Comparison of ENCODE assay signal across 12 cellular contexts in the genomic region with DNA sequence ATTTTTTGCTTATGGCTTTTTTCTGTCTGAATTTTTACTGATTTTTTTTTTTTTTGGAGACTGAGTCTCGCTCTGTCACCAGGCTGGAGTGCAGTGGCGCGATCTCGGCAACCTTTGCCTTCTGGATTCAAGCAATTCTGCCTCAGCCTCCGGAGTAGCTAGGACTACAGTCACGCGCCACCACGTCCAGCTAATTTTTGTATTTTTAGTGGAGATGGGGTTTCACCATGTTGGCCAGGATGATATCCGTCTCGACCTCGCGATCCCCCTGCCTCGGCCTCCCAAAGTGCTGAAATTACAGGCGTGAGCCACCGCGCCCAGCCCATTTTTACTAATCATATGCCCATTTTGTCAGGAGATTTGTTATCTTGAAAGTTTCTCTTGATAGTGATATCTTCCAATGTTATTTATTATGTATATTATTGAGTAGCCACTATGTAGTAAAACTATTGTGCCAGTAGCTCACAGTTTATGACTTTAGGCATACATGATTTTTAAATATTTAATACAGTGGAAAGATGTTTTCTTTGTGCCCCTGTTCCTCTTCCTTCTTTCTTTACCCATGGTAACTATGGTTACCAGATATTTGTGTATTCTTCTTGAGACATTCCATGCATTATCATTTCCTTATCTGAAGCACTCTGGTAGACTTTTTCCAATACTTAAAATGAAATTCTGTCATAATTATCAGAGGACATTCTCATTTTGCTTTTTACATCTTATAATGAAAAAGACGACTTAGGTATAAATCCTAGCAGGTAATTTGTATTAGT. TPM values are rescaled to one million over a fixed set of nuclear protein-coding genes. Genes with fewer than 3 reads are reported as not detected.
A peak's percentile ranks its signal among the peaks of the same experiment; 100 is the strongest.
DNase-seq lines count a peak whose midpoint lies in the region; ATAC-seq and TF ChIP-seq lines count a peak whose summit lies in the region.
"Had no signal": no experiment of that assay in that cellular context is flagged by ENCODE, and none has a peak within 500 bp of the region (broad histone marks: within the 10 kb centered on the region; RNA-seq: fewer than 3 reads in every experiment).

No MANE protein-coding gene starts in this region.

- H3K79me2 ChIP-seq in H9 (ENCODE audit: insufficient read depth, low read length) (peaks cover 3% of the 10 kb centered on the region; the same call in 1 of the 2 replicates), hepatocyte (peaks cover 59% of the 10 kb centered on the region)

- no peak overlapping the region for H4K91ac ChIP-seq in H9 (ENCODE audit: insufficient read length, low read depth, low read length)

- H3K36me3 ChIP-seq in BLaER1 (peaks cover 39% of the 10 kb centered on the region), hepatocyte (replicated peaks; ENCODE audit: insufficient read depth, low read depth) (no peaks in the 10 kb centered on the region)

- no peak overlapping the region for H2BK120ac ChIP-seq in H9 (ENCODE audit: low read depth, low read length, poor library complexity, severe bottlenecking)

- peaks cover 27% of the 10 kb centered on the region for H3K4me1 ChIP-seq in BLaER1
- H3K4me1 ChIP-seq in H9 (ENCODE audit: insufficient read depth, low read length) = no peaks in the 10 kb centered on the region; the same call in 1 of the 2 replicates
- peaks cover 9% of the 10 kb centered on the region for H3K4me1 ChIP-seq in hepatocyte (ENCODE audit: insufficient read depth)

- peaks cover 4% of the 10 kb centered on the region for H3K23me2 ChIP-seq in H9 (ENCODE audit: insufficient read length, low read depth, low read length, poor library complexity, severe bottlenecking)

- H3T11ph ChIP-seq in H9 (ENCODE audit: low read length) = no peak overlapping the region

- H2BK20ac ChIP-seq in H9 (ENCODE audit: low read depth, low read length, poor library complexity, severe bottlenecking) = no peak overlapping the region

- no peak overlapping the region for H3K18ac ChIP-seq in H9 (ENCODE audit: insufficient read length, low read depth, low read length)

- H4K5ac ChIP-seq in H9 (ENCODE audit: insufficient read length, low read depth, low read length) = no peak overlapping the region

- no peak for DNase-seq in H9
- DNase-seq in hepatocyte (ENCODE audit: low spot score) = no peak
- no peak for DNase-seq in HK-2 (ENCODE audit: unreplicated experiment)
- no peak for DNase-seq in germinal center (ENCODE audit: low spot score)
- DNase-seq: GOT3; left ventricle myocardium inferior; NCI-H2171 treated with DMSO at 0.1 percent for 48 hours; stimulated activated naive CD4-positive, alpha-beta T cell had no signal

- H4K8ac ChIP-seq in H9 (replicated peaks; ENCODE audit: insufficient read length, low read depth, low read length) = no peak overlapping the region

- WGBS in H9 (ENCODE audit: extremely low coverage, insufficient read length, low lambda C conversion rate) = no CpG with 5 or more reads among the region's 17 CpGs
- 95% methylated on average over 17 of the region's 17 CpGs for WGBS in hepatocyte (ENCODE audit: low lambda C conversion rate, missing lambda C conversion rate)

- no peak overlapping the region for H2BK12ac ChIP-seq in H9 (ENCODE audit: insufficient read length, low read depth, low read length)

- H3K56ac ChIP-seq in H9 (ENCODE audit: insufficient read length, low read depth, low read length) = no peak overlapping the region

- H3K9ac ChIP-seq in BLaER1 (peak overlapping the region; percentile 90), H9 (ENCODE audit: extremely low read depth, insufficient read length, low read length) (no peak overlapping the region)

- H4K20me1 ChIP-seq in BLaER1 = peaks cover 38% of the 10 kb centered on the region
- no peaks in the 10 kb centered on the region for H4K20me1 ChIP-seq in H9 (ENCODE audit: control insufficient read depth, insufficient read depth, insufficient read length)
- H4K20me1 ChIP-seq in hepatocyte (ENCODE audit: insufficient read depth, poor library complexity, severe bottlenecking) = no peaks in the 10 kb centered on the region

- no peak overlapping the region for H2AK5ac ChIP-seq in H9 (ENCODE audit: insufficient read length, low read length)

- no peak overlapping the region for H3K23ac ChIP-seq in H9 (ENCODE audit: insufficient read length, low read depth, low read length)

- H3K4me1 Mint-ChIP-seq in H9 = peaks cover 14 to 17% of the 10 kb centered on the region in 2 experiments

- H3K9me2 ChIP-seq in hepatocyte (replicated peaks; ENCODE audit: insufficient read depth) = no peaks in the 10 kb centered on the region

- no peak overlapping the region for H2BK5ac ChIP-seq in H9 (ENCODE audit: insufficient read length, low read length)

- H3K4me3 Mint-ChIP-seq in H9 = peak overlapping the region; percentile 83 to 91; a peak in 3 of 5 replicates

- H3K36me3 Mint-ChIP-seq in H9 (ENCODE audit: insufficient read depth in 1 of 3, low read depth in 3 of 3) = peaks cover 9 to 35% (median 31%) of the 10 kb centered on the region in 3 experiments; a peak in 6 of 7 replicates

- H3K9me3 ChIP-seq in BLaER1 (peaks cover 8% of the 10 kb centered on the region; the same call in 1 of the 2 replicates), H9 (ENCODE audit: control insufficient read depth, low read depth, low read length) (no peaks in the 10 kb centered on the region), hepatocyte (ENCODE audit: low read depth) (no peaks in the 10 kb centered on the region)
- H3K9me3 ChIP-seq: left ventricle myocardium inferior had no signal

- no peak for ATAC-seq in HG02571 (IDR thresholded peaks at IDR 0.05; ENCODE audit: unreplicated experiment)
- no peak for ATAC-seq in GM21529 (IDR thresholded peaks at IDR 0.05; ENCODE audit: unreplicated experiment)

- no peak overlapping the region for H3K4ac ChIP-seq in H9 (ENCODE audit: low read depth, low read length)

- H3K27ac Mint-ChIP-seq in H9 = no peak overlapping the region

- H3K27me3 ChIP-seq in BLaER1 (no peaks in the 10 kb centered on the region), H9 (ENCODE audit: insufficient read depth, low read length) (no peaks in the 10 kb centered on the region), hepatocyte (no peaks in the 10 kb centered on the region)

- H3K4me3 ChIP-seq in BLaER1 (peak overlapping the region; percentile 89; the same call in 1 of the 2 replicates), hepatocyte (no peak overlapping the region)

- peaks cover 3% of the 10 kb centered on the region for H3K79me1 ChIP-seq in H9 (ENCODE audit: insufficient read depth, low read depth, low read length, poor library complexity, severe bottlenecking)

- H3K27me3 Mint-ChIP-seq in H9 (ENCODE audit: low read depth) = no peaks in the 10 kb centered on the region

- TF ChIP-seq CTCF in H9 (conservative IDR thresholded peaks at IDR 0.05) (no peak), VCaP (conservative IDR thresholded peaks at IDR 0.05) (no peak), hepatocyte (IDR thresholded peaks at IDR 0.05; ENCODE audit: poor library complexity) (no peak)

- peak overlapping the region; percentile 94 for H3K4me2 ChIP-seq in BLaER1
- H3K4me2 ChIP-seq in H9 (ENCODE audit: insufficient read depth, insufficient read length, low read length) = no peak overlapping the region
- H3K4me2 ChIP-seq in hepatocyte = peak overlapping the region; percentile 75

- no peak overlapping the region for H3K14ac ChIP-seq in H9 (ENCODE audit: insufficient read depth, low read length)

- H3K27ac ChIP-seq in BLaER1 (no peak overlapping the region), H9 (ENCODE audit: insufficient read length, low read depth, low read length) (no peak overlapping the region), VCaP (peak overlapping the region; percentile 77), hepatocyte (peak overlapping the region; percentile 94)

- H2BK15ac ChIP-seq in H9 (ENCODE audit: low read depth, low read length) = no peak overlapping the region

- H2AFZ ChIP-seq in H9 (ENCODE audit: low read length) (no peak overlapping the region), hepatocyte (no peak overlapping the region)

- no peaks in the 10 kb centered on the region; a peak in 1 of 5 replicates for H3K9me3 Mint-ChIP-seq in H9

RNA-seq across cellular contexts. Expression of gene HAT1, which starts 2.1 kb away (rescaled TPM):
- total RNA-seq in H9 (2021) (73.0 and 75.0 TPM in 2 replicates), hepatocyte (34.4 and 35.3 TPM in 2 replicates)
- polyA plus RNA-seq in hepatocyte = 54.3 and 56.7 TPM in 2 replicates

RNA-seq across cellular contexts. Expression of gene SLC25A12, which starts 30.3 kb away (rescaled TPM):
- total RNA-seq in H9 (2021) (10.1 and 10.8 TPM in 2 replicates), hepatocyte (9.4 and 11.1 TPM in 2 replicates)
- 3.8 and 7.1 TPM in 2 replicates for polyA plus RNA-seq in hepatocyte

Comparison
In these comparisons a context has a peak if more than half of its experiments do, and no peak if none do; other contexts are left out.
1. H3K27ac ChIP-seq: peak in VCaP (single experiment) and hepatocyte (single experiment); none in BLaER1 (single experiment) and H9 (single experiment).